ENCODE assay signal across 1 cellular context in genomic region chr16:89286096-89286495, GRCh38.
TF ChIP-seq lines count a peak whose summit lies in the region.

No MANE protein-coding gene starts in this region.

TF ChIP-seq in GM23338, 12 proteins besides CTCF, POLR2A, EP300 and RAD21 (continued from another document):
- TF ChIP-seq ZNF462 (CRISPR knock-in tag; IDR thresholded peaks at IDR 0.05) (no peak), JUNB (IDR thresholded peaks at IDR 0.05; ENCODE audit: unreplicated experiment) (no peak), NANOG (IDR thresholded peaks at IDR 0.05; ENCODE audit: borderline replicate concordance) (no peak)
